ENCODE assay signal across 18 cellular contexts in the genomic region with DNA sequence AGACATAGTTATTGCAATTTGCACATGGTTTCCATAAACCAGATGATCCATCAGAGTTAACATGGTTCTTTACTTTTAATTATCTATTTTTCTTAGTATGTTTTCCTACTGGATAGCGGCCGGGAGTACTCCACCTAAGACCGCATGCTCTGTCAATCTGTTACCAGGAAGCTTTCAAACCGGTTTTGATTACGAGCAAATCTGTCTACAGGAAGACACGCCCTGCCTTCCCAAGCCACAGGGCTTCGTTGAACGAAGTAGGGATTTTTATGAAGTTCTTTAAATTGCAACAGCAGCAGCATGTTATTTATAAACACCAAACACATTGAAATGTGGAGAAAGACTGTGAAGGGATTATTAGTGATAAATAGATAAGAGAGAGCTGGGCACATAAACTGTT.
DNase-seq lines count a peak whose midpoint lies in the region; ATAC-seq and TF ChIP-seq lines count a peak whose summit lies in the region.
"Had no signal": no experiment of that assay in that cellular context is flagged by ENCODE, and none has a peak within 500 bp of the region (broad histone marks: within the 10 kb centered on the region; RNA-seq: fewer than 3 reads in every experiment).

No MANE protein-coding gene starts in this region.

- no peak overlapping the region for H3K4me3 ChIP-seq in LNCaP clone FGC (ENCODE audit: low read depth, low read length)
- no peak overlapping the region for H3K4me3 ChIP-seq in colonic mucosa
- no peak overlapping the region for H3K4me3 ChIP-seq in aorta (ENCODE audit: low read length in 2 of 2)
- H3K4me3 ChIP-seq: A549 had no signal

- ATAC-seq in GM19395 (IDR thresholded peaks at IDR 0.05; ENCODE audit: unreplicated experiment) (no peak), aorta (ENCODE audit: low FRiP score) (no peak)
- ATAC-seq: A549, Right ventricle myocardium inferior had no signal

- H3K4me1 ChIP-seq in colonic mucosa (no peaks in the 10 kb centered on the region), aorta (ENCODE audit: control insufficient read depth in 1 of 2, insufficient read depth in 2 of 2, low read length in 2 of 2) (no peaks in the 10 kb centered on the region)
- H3K4me1 ChIP-seq: A549 had no signal

- H3K36me3 ChIP-seq in colonic mucosa (no peaks in the 10 kb centered on the region), aorta (ENCODE audit: control insufficient read depth in 1 of 2, insufficient read depth in 2 of 2, low read length in 1 of 2) (no peaks in the 10 kb centered on the region)

- H3K27me3 ChIP-seq in colonic mucosa (no peaks in the 10 kb centered on the region), aorta (ENCODE audit: control insufficient read depth in 1 of 2, insufficient read depth in 2 of 2, low read length in 1 of 2) (no peaks in the 10 kb centered on the region)

- intact Hi-C loops in colonic mucosa (cut with DNase I) (no loop called here), aorta (cut with DNase I) (no loop called here)

- TF ChIP-seq CTCF in 22Rv1 (IDR thresholded peaks at IDR 0.05) (no peak), LNCaP clone FGC (IDR thresholded peaks at IDR 0.05; ENCODE audit: control insufficient read depth, extremely low read depth, insufficient read depth) (no peak), colonic mucosa (IDR thresholded peaks at IDR 0.05) (no peak)

- H3K9me3 ChIP-seq in colonic mucosa (no peaks in the 10 kb centered on the region), aorta (ENCODE audit: control insufficient read depth, low read length) (no peaks in the 10 kb centered on the region)
- H3K9me3 ChIP-seq: A549 had no signal

- H3K27ac ChIP-seq in 22Rv1: peak overlapping the region; percentile 29
- H3K27ac ChIP-seq in colonic mucosa: no peak overlapping the region
- no peak overlapping the region for H3K27ac ChIP-seq in aorta (ENCODE audit: low read depth in 1 of 2, low read length in 2 of 2)
- H3K27ac ChIP-seq: A549, KMS-11 had no signal

- H3K9ac ChIP-seq in colonic mucosa (ENCODE audit: low read depth in 2 of 2, low read length in 2 of 2): no peak overlapping the region
- H3K9ac ChIP-seq: KMS-11 had no signal

- DNase-seq in LNCaP clone FGC (ENCODE audit: low read depth) (peak; percentile 4), colonic mucosa (peak; percentile 40), mucosa of gallbladder (ENCODE audit: low spot score) (peak; percentile 33), NCI-H1930 (lab: John Stamatoyannopoulos, UW) (no peak), NCI-H1694 treated with DMSO at 0.1 percent for 48 hours (lab: John Stamatoyannopoulos, UW) (no peak), aorta (no peak)
- DNase-seq: CD4-positive, alpha-beta T cell; DMS53; EL; NCI-H1436; NCI-H2081; NCI-H226; NCI-H526 treated with DMSO at 0.1 percent for 48 hours had no signal

- whole genome bisulfite sequencing in aorta, 2 donors: 69 to 77% methylated on average over 8 of the region's 8 CpGs

Comparison
In these comparisons a context has a peak if more than half of its experiments do, and no peak if none do; other contexts are left out.
1. DNase-seq: peak in LNCaP clone FGC (single experiment), colonic mucosa (single experiment) and mucosa of gallbladder (single experiment); none in NCI-H1930 (0 of 2), NCI-H1694 treated with DMSO at 0.1 percent for 48 hours (single experiment) and aorta (0 of 2).